In the genomic region with DNA sequence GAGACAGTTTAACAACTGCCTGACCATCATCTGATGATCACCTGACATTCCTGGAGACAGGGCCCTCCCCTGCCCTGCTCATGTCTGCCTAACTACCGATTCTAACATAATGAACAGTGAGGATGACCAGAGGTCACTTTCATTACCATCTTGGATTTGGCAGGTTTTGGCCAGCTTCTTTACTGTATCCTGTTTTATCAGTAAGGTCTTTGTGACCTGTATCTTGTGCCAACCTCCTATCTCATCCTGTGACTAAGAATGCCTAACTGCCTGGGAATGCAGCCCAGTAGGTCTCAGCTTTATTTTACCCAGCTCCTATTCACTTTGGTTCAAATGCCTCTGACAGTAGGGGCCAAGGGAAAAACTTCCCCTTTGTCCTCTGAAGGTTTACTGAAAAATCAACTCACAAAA, we compare ENCODE assay signal across 18 cellular contexts. TPM values are rescaled to one million over a fixed set of nuclear protein-coding genes. Genes with fewer than 3 reads are reported as not detected.
DNase-seq lines count a peak whose midpoint lies in the region; ATAC-seq, FAIRE-seq and TF ChIP-seq lines count a peak whose summit lies in the region.
"Had no signal": no experiment of that assay in that cellular context is flagged by ENCODE, and none has a peak within 500 bp of the region (broad histone marks: within the 10 kb centered on the region; RNA-seq: fewer than 3 reads in every experiment).

No MANE protein-coding gene starts in this region.

- DNase-seq in H54 (ENCODE audit: insufficient read length, low spot score) (no peak), RPMI8226 (peak; percentile 15), fibroblast of mammary gland (ENCODE audit: low read depth) (peak; percentile 24), spleen (no peak), DMS53 treated with DMSO at 0.1 percent for 48 hours (lab: John Stamatoyannopoulos, UW; ENCODE audit: unreplicated experiment) (no peak)
- DNase-seq: activated CD4-positive, alpha-beta T cell treated with anti-CD3 and anti-CD28 coated beads, Interleukin-2, amount 50 U/mL, for 48 hours; immature natural killer cell; NCI-H1694; NCI-H510A; stimulated activated CD4-positive, alpha-beta T cell treated with anti-CD3 and anti-CD28 coated beads, Interleukin-2, amount 100 ng/mL, for 24 hours; stimulated activated CD8-positive, alpha-beta memory T cell treated with anti-CD3 and anti-CD28 coated beads, Interleukin-4, amount 100 ng/mL, for 48 hours; T1000 had no signal

- H3K4me1 ChIP-seq in spleen = peaks cover 0 to 65% (median 46%) of the 10 kb centered on the region in 6 donors
- H3K4me1 ChIP-seq: gastroesophageal sphincter had no signal

- TF ChIP-seq CTCF in fibroblast of mammary gland (conservative IDR thresholded peaks at IDR 0.05; ENCODE audit: control insufficient read depth, insufficient read depth, low read depth, low read length) = no peak
- no peak for TF ChIP-seq CTCF in spleen (IDR thresholded peaks at IDR 0.05 in 8 of 11, conservative IDR thresholded peaks at IDR 0.05 in 3 of 11)

- WGBS in spleen, 5 donors = 63 to 82% (median 71%) methylated on average over 1 of the region's 1 CpG

- H3K9me3 ChIP-seq in spleen = peaks cover 0 to 17% (median 13%) of the 10 kb centered on the region in 8 donors

- intact Hi-C loops in spleen (cut with DNase I; ENCODE audit: low total_unique reads) = no loop called here

- no peak for TF ChIP-seq POLR2A in H54 (IDR thresholded peaks at IDR 0.05; ENCODE audit: low read depth, low read length)
- no peak for TF ChIP-seq POLR2A in spleen (IDR thresholded peaks at IDR 0.05)

- H3K4me3 ChIP-seq in fibroblast of mammary gland (ENCODE audit: control insufficient read depth, low read depth, low read length) (no peak overlapping the region), spleen (no peak overlapping the region)
- H3K4me3 ChIP-seq: BLaER1 treated with 17β-estradiol and CSF1 and Interleukin-3, amounts not matched to agents 10 nM and 100 nM; gastroesophageal sphincter; K562 had no signal

- ATAC-seq in HG02885 (IDR thresholded peaks at IDR 0.05; ENCODE audit: poor library complexity, unreplicated experiment) = no peak
- ATAC-seq in GM21717 (IDR thresholded peaks at IDR 0.05; ENCODE audit: unreplicated experiment) = no peak
- ATAC-seq: activated T-helper 17 cell treated with anti-CD3 and anti-CD28 coated beads, Interleukin-2, amount 50 U/mL, for 72 hours; gastroesophageal sphincter; K562 had no signal

- H3K27ac ChIP-seq in spleen = peak overlapping the region in 5 of 8 donors; percentile 23 to 87 (median 77)
- H3K27ac ChIP-seq: BLaER1 treated with 17β-estradiol and CSF1 and Interleukin-3, amounts not matched to agents 10 nM and 100 nM; gastroesophageal sphincter had no signal

- H3K27me3 ChIP-seq in spleen (replicated peaks in 1 of 7) = no peaks in the 10 kb centered on the region
- H3K27me3 ChIP-seq: BLaER1 treated with 17β-estradiol and CSF1 and Interleukin-3, amounts not matched to agents 10 nM and 100 nM; gastroesophageal sphincter had no signal

- H3K36me3 ChIP-seq in spleen = no peaks in the 10 kb centered on the region
- H3K36me3 ChIP-seq: gastroesophageal sphincter had no signal

- FAIRE-seq in H54 (lab: Jason Lieb, UNC) = peak; percentile 67
- FAIRE-seq: K562 had no signal

RNA-seq across cellular contexts. Expression of gene METTL6, which starts 40.2 kb away (rescaled TPM):
- 10 to 100 TPM; 13.4 to 18.8 (median 15.9) TPM for total RNA-seq in spleen
- polyA plus RNA-seq in spleen = 10 to 100 TPM in 2 of 3 donors, 1 to 10 TPM in 1; 6.4 to 11.4 (median 10.2) TPM

RNA-seq across cellular contexts. Expression of gene EAF1, which starts 40.2 kb away (rescaled TPM):
- total RNA-seq in spleen = 10 to 100 TPM; 21.7 to 40.8 (median 28.4) TPM
- polyA plus RNA-seq in spleen = 1 to 10 TPM; 3.0 to 7.0 (median 4.0) TPM

RNA-seq across cellular contexts. Expression of gene SH3BP5, which starts 54.8 kb away (rescaled TPM):
- total RNA-seq in spleen = 10 to 100 TPM; 46.6 to 75.0 (median 62.3) TPM
- 10 to 100 TPM; 36.4 to 46.0 (median 39.7) TPM for polyA plus RNA-seq in spleen

Comparison
In these comparisons a context has a peak if more than half of its experiments do, and no peak if none do; other contexts are left out.
1. DNase-seq: peak in RPMI8226 (single experiment) and fibroblast of mammary gland (single experiment); none in H54 (single experiment), spleen (single experiment) and DMS53 treated with DMSO at 0.1 percent for 48 hours (single experiment).